ENCODE assay signal across 19 cellular contexts in genomic region chr9:113289091-113289490, GRCh38. TPM values are rescaled to one million over a fixed set of nuclear protein-coding genes. Genes with fewer than 3 reads are reported as not detected.
"Had no signal": no experiment of that assay in that cellular context is flagged by ENCODE, and none has a peak within 500 bp of the region (broad histone marks: within the 10 kb centered on the region; RNA-seq: fewer than 3 reads in every experiment).

No MANE protein-coding gene starts in this region.

- H3K27me3 ChIP-seq: dorsolateral prefrontal cortex, esophagus squamous epithelium had no signal

- H3K4me1 ChIP-seq: esophagus squamous epithelium, lower lobe of right lung, psoas muscle had no signal

- FAIRE-seq: astrocyte, endometrium had no signal

- H3K27ac ChIP-seq: dorsolateral prefrontal cortex, esophagus squamous epithelium, lower lobe of right lung, psoas muscle, thoracic aorta had no signal

- ATAC-seq: activated CD8-positive, alpha-beta T cell treated with anti-CD3 and anti-CD28 coated beads, Interleukin-2, amount 10 ng/mL, durations not matched to agents 7 days and 5 days; lower lobe of right lung; sciatic nerve had no signal

- H3K4me3 ChIP-seq: dorsolateral prefrontal cortex, esophagus squamous epithelium, lower lobe of right lung, psoas muscle, thoracic aorta had no signal

- DNase-seq: activated B cell treated with CpG ODN at 0.5 μM for 24 hours; activated CD4-positive, alpha-beta T cell treated with anti-CD3 and anti-CD28 coated beads, Interleukin-2, amount 10 ng/mL, durations not matched to agents 24 days and 14 days; activated CD8-positive, alpha-beta memory T cell treated with anti-CD3 and anti-CD28 coated beads, Interleukin-2, amount 50 U/mL, for 4 hours; activated CD8-positive, alpha-beta T cell treated with anti-CD3 and anti-CD28 coated beads, Interleukin-2, amount 10 ng/mL, durations not matched to agents 7 days and 5 days; activated naive CD4-positive, alpha-beta T cell treated with anti-CD3 and anti-CD28 coated beads for 36 hours; dorsolateral prefrontal cortex; esophagus squamous epithelium; immature natural killer cell; lower lobe of right lung; psoas muscle; stimulated activated CD4-positive, alpha-beta T cell treated with anti-CD3 and anti-CD28 coated beads, Interleukin-1b, Interleukin-23, amount 100 ng/mL, for 48 hours; T-helper 2 cell had no signal

- H3K9me3 ChIP-seq: esophagus squamous epithelium, lower lobe of right lung, psoas muscle, thoracic aorta had no signal

RNA-seq across cellular contexts. Expression of gene RNF183, which starts 14.1 kb away (rescaled TPM):
- total RNA-seq: activated B cell treated with CpG ODN at 0.5 μM for 24 hours; activated CD8-positive, alpha-beta T cell treated with anti-CD3 and anti-CD28 coated beads, Interleukin-2, amount 10 ng/mL, durations not matched to agents 7 days and 5 days; activated naive CD4-positive, alpha-beta T cell treated with anti-CD3 and anti-CD28 coated beads for 36 hours; astrocyte; fibroblast of villous mesenchyme; lower lobe of right lung; neural crest cell; osteoblast; psoas muscle; sciatic nerve; thoracic aorta had no signal
- polyA plus RNA-seq: immature natural killer cell had no signal

RNA-seq across cellular contexts. Expression of gene WDR31, which starts 51.0 kb away (rescaled TPM):
- polyA plus RNA-seq: immature natural killer cell had no signal
